ENCODE assay signal across 1 cellular context in the genomic region with DNA sequence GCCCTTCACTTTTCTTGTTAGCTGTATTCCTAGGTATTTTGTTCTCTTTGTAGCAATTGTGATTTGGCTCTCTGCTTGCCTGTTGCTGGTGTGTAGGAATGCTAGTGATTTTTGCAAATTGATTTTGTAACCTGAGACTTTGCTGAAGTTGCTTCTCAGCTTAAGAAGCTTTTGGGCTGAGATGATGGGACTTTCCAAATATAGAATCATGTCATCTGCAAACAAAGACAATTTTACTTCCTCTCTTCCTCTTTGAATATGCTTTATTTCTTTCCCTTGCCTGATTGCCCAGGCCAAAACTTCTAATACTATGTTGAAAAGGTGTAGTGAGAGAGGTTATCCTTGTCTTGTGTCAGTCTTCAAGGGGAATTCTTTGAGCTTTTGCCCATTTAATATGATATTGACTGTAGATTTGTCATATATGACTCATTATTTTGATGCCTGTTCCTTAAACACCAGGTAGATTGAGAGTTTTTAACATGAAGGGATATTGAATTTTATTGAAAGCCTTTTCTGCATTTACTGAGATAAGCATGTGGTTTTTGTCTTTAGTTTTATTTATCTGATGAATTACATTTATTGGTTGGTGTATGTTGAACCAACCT.
TF ChIP-seq lines count a peak whose summit lies in the region.

No MANE protein-coding gene starts in this region.

TF ChIP-seq in IMR-90, 13 proteins besides CTCF, POLR2A, EP300 and RAD21:
- TF ChIP-seq MAFK (IDR thresholded peaks at IDR 0.05; ENCODE audit: low read depth, low read length): no peak
- no peak for TF ChIP-seq RCOR1 (IDR thresholded peaks at IDR 0.05; ENCODE audit: insufficient replicate concordance, low read length)
- TF ChIP-seq BHLHE40 (IDR thresholded peaks at IDR 0.05; ENCODE audit: low read depth, low read length): no peak
- no peak for TF ChIP-seq MXI1 (IDR thresholded peaks at IDR 0.05; ENCODE audit: borderline replicate concordance, low read depth, low read length)
- TF ChIP-seq NFE2L2 (IDR thresholded peaks at IDR 0.05; ENCODE audit: low read depth, low read length): no peak
- TF ChIP-seq, protein P1, sequence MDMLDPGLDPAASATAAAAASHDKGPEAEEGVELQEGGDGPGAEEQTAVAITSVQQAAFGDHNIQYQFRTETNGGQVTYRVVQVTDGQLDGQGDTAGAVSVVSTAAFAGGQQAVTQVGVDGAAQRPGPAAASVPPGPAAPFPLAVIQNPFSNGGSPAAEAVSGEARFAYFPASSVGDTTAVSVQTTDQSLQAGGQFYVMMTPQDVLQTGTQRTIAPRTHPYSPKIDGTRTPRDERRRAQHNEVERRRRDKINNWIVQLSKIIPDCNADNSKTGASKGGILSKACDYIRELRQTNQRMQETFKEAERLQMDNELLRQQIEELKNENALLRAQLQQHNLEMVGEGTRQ (IDR thresholded peaks at IDR 0.05; ENCODE audit: low read depth, low read length): no peak
- no peak for TF ChIP-seq CEBPB (IDR thresholded peaks at IDR 0.05; ENCODE audit: low read depth, low read length)
- TF ChIP-seq RFX5 (IDR thresholded peaks at IDR 0.05; ENCODE audit: low read depth, low read length): no peak
- TF ChIP-seq, protein P2, sequence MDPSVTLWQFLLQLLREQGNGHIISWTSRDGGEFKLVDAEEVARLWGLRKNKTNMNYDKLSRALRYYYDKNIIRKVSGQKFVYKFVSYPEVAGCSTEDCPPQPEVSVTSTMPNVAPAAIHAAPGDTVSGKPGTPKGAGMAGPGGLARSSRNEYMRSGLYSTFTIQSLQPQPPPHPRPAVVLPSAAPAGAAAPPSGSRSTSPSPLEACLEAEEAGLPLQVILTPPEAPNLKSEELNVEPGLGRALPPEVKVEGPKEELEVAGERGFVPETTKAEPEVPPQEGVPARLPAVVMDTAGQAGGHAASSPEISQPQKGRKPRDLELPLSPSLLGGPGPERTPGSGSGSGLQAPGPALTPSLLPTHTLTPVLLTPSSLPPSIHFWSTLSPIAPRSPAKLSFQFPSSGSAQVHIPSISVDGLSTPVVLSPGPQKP (IDR thresholded peaks at IDR 0.05; ENCODE audit: borderline replicate concordance, low read depth, low read length): no peak
- TF ChIP-seq SMC3 (IDR thresholded peaks at IDR 0.05; ENCODE audit: low read depth, low read length): no peak
- no peak for TF ChIP-seq FOS (IDR thresholded peaks at IDR 0.05; ENCODE audit: low read depth, low read length)
- TF ChIP-seq CHD1 (IDR thresholded peaks at IDR 0.05; ENCODE audit: low read depth, low read length): no peak
TF ChIP-seq in IMR-90: peak in this region for 0.
